Comparison of ENCODE assay signal across 8 cellular contexts in the genomic region with DNA sequence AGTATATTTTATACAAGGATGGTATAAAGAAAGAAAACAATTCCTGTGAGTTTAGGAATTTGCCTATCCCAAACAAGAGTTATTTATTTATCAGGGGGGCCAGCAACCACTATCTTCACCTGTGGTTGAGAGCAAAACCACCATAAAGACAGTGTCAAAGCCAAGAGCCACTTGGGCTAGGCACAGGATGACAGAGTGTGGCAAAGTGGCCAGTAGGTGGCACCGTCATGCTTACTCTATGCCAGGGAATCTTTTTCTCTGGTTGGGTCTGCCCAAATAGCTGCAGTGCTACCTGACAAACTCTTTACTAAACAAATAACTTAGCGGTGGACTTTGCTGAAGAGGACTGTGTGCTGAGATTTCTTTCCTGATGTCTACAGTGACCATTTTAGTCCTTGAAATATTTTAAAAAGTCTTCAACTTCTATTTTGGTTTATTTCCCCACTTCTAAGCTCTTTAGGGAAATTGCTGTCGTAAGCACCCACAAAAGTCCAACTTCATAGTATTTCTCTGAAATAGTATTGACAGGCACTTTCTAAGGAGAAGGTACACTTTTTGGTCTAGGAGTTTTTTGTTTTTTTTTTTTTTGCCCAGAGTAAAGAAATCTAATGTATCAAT.
A peak's percentile ranks its signal among the peaks of the same experiment; 100 is the strongest.
DNase-seq lines count a peak whose midpoint lies in the region; ATAC-seq and TF ChIP-seq lines count a peak whose summit lies in the region.

No MANE protein-coding gene starts in this region.

- no peaks in the 10 kb centered on the region for H3K27me3 Mint-ChIP-seq in activated naive CD8-positive, alpha-beta T cell treated with anti-CD3 and anti-CD28 coated beads for 36 hours

- peaks cover 0 to 18% (median 0%) of the 10 kb centered on the region in 9 donors for H3K4me1 ChIP-seq in heart right ventricle

- peaks cover 10% of the 10 kb centered on the region for H3K4me1 Mint-ChIP-seq in activated naive CD8-positive, alpha-beta T cell treated with anti-CD3 and anti-CD28 coated beads for 36 hours

- peak; percentile 53 for DNase-seq in GM10266 (ENCODE audit: extremely low spot score)
- DNase-seq in H4 (ENCODE audit: low spot score): peak; percentile 41
- DNase-seq in LNCaP clone FGC (ENCODE audit: low read depth): peak; percentile 64
- peak; percentile 55 for DNase-seq in SKM-1 (lab: John Stamatoyannopoulos, UW; ENCODE audit: unreplicated experiment)
- DNase-seq in activated naive CD8-positive, alpha-beta T cell treated with anti-CD3 and anti-CD28 coated beads for 36 hours: peak; percentile 46
- peak; percentile 43 to 52 for DNase-seq in heart right ventricle
- peak; percentile 47 for DNase-seq in putamen (ENCODE audit: low spot score)
- DNase-seq in T1000 (lab: John Stamatoyannopoulos, UW): no peak

- H3K9me3 ChIP-seq in heart right ventricle: no peaks in the 10 kb centered on the region

- no peak overlapping the region for H3K4me3 Mint-ChIP-seq in activated naive CD8-positive, alpha-beta T cell treated with anti-CD3 and anti-CD28 coated beads for 36 hours

- H3K36me3 ChIP-seq in heart right ventricle: peaks cover 0 to 8% (median 0%) of the 10 kb centered on the region in 9 donors

- no peaks in the 10 kb centered on the region for H3K9me3 Mint-ChIP-seq in activated naive CD8-positive, alpha-beta T cell treated with anti-CD3 and anti-CD28 coated beads for 36 hours

- H3K27ac ChIP-seq in heart right ventricle: no peak overlapping the region

- no peak overlapping the region for H3K4me3 ChIP-seq in LNCaP clone FGC (ENCODE audit: low read depth, low read length)
- H3K4me3 ChIP-seq in heart right ventricle: no peak overlapping the region

- no peak overlapping the region for H3K27ac Mint-ChIP-seq in activated naive CD8-positive, alpha-beta T cell treated with anti-CD3 and anti-CD28 coated beads for 36 hours

- peak; percentile 89 for TF ChIP-seq CTCF in GM10266 (IDR thresholded peaks at IDR 0.05; ENCODE audit: control insufficient read depth, insufficient read depth, low read depth, missing control alignments)
- TF ChIP-seq CTCF in LNCaP clone FGC (IDR thresholded peaks at IDR 0.05; ENCODE audit: control insufficient read depth, extremely low read depth, insufficient read depth): peak; percentile 95
- TF ChIP-seq CTCF in heart right ventricle (IDR thresholded peaks at IDR 0.05): peak; percentile 39 to 87 (median 72)

- intact Hi-C loops in heart right ventricle (cut with DNase I): loop anchor here in 5 of 10 donors (5.0 to 10.0 kb wide), 2 partner anchors 202 to 204 kb away; no protein-coding TSS in a partner anchor

- ATAC-seq in heart right ventricle: peak in 7 of 8 donors; percentile 69 to 87 (median 79)

- H3K27me3 ChIP-seq in heart right ventricle: no peaks in the 10 kb centered on the region

- WGBS in heart right ventricle, 2 donors: 52 to 59% methylated on average over 3 of the region's 3 CpGs

- H3K36me3 Mint-ChIP-seq in activated naive CD8-positive, alpha-beta T cell treated with anti-CD3 and anti-CD28 coated beads for 36 hours: peaks cover 2% of the 10 kb centered on the region
